9 cellular contexts compared by ENCODE assay signal in the genomic region with DNA sequence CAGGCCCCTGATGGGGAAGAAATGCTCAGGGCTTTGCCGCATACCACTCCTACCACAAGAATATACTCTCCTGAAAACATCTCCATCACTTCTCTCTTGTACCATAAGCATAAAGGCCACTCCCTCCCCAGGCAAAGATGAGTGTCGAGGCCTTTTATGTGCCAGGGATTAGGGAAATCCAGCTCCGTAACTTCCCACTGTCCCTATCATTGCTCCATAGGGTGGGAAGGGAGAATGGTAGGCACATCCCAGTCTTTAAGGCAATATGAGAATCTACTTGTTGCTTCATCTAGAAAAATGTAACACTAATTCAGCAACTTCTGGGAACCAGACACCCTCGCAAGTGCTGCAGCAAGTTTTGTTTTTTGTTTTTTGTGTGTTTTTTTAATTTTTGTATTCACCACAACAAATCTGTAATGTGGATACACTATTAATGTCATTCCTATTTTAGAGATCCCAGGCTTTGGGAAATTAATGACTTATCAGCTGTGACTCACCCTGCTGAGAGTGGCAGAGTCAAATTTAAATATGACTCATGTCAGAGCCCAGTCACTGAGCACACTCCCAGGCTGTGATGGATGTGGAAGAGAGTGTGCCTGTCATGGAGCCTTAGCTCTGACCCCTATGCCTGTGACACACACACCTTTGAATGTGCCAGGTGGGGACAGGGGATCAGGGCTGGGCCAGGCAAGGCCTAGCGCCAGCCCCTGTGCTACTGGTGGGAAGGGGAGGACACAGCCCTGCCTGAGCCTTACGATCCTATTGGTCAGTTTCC. TPM values are rescaled to one million over a fixed set of nuclear protein-coding genes. Genes with fewer than 3 reads are reported as not detected.
DNase-seq lines count a peak whose midpoint lies in the region; ATAC-seq, FAIRE-seq and TF ChIP-seq lines count a peak whose summit lies in the region.
"Had no signal": no experiment of that assay in that cellular context is flagged by ENCODE, and none has a peak within 500 bp of the region (broad histone marks: within the 10 kb centered on the region; RNA-seq: fewer than 3 reads in every experiment).

No MANE protein-coding gene starts in this region.

- H3K4me1 Mint-ChIP-seq in Caco-2 (ENCODE audit: low read depth, unreplicated experiment) (peaks cover 47% of the 10 kb centered on the region), nephron progenitor cell (peaks cover 56% of the 10 kb centered on the region)

- H3K79me2 ChIP-seq in endothelial cell of umbilical vein (ENCODE audit: control insufficient read depth, insufficient read depth, low read length) = peaks cover 61% of the 10 kb centered on the region

- ATAC-seq in GM21786 (IDR thresholded peaks at IDR 0.05; ENCODE audit: unreplicated experiment) = peak; percentile 64
- ATAC-seq in GM19023 (IDR thresholded peaks at IDR 0.05; ENCODE audit: unreplicated experiment) = no peak

- peaks cover 46% of the 10 kb centered on the region for H3K4me1 ChIP-seq in Caco-2
- H3K4me1 ChIP-seq in endothelial cell of umbilical vein (ENCODE audit: control insufficient read depth, extremely low read depth, insufficient read depth, low read length) = peaks cover 34% of the 10 kb centered on the region
- peaks cover 0 to 23% (median 2%) of the 10 kb centered on the region in 4 donors for H3K4me1 ChIP-seq in Peyer's patch

- POLR2A ChIA-PET in Caco-2 (lab: Charles Lee) (interaction anchor here (0.6 kb wide), 1 partner anchor 27 kb away, joined by 3 read pairs; no protein-coding TSS in a partner anchor), endothelial cell of umbilical vein (lab: Charles Lee) (no interaction called here)

- no peaks in the 10 kb centered on the region for H3K36me3 Mint-ChIP-seq in Caco-2 (ENCODE audit: insufficient read depth, unreplicated experiment)
- H3K36me3 Mint-ChIP-seq in nephron progenitor cell (ENCODE audit: low read depth) = peaks cover 31% of the 10 kb centered on the region

- H3K27me3 Mint-ChIP-seq in Caco-2 (ENCODE audit: insufficient read depth, unreplicated experiment) = no peaks in the 10 kb centered on the region
- no peaks in the 10 kb centered on the region for H3K27me3 Mint-ChIP-seq in nephron progenitor cell (ENCODE audit: low read depth, poor library complexity)

- H3K9me3 ChIP-seq in Caco-2 (no peaks in the 10 kb centered on the region), endothelial cell of umbilical vein (replicated peaks; ENCODE audit: control insufficient read depth, insufficient read depth, low read length) (no peaks in the 10 kb centered on the region), Peyer's patch (no peaks in the 10 kb centered on the region)

- H3K9ac ChIP-seq in endothelial cell of umbilical vein (replicated peaks; ENCODE audit: extremely low read depth, insufficient read depth, low read length) = no peak overlapping the region

- H3K27ac ChIP-seq in endothelial cell of umbilical vein (ENCODE audit: insufficient read depth, low read depth, low read length) = peak overlapping the region; percentile 34
- no peak overlapping the region for H3K27ac ChIP-seq in Peyer's patch

- H3K4me2 ChIP-seq in endothelial cell of umbilical vein (ENCODE audit: insufficient read depth, low read length) = no peak overlapping the region

- no peaks in the 10 kb centered on the region for H4K20me1 ChIP-seq in endothelial cell of umbilical vein (replicated peaks; ENCODE audit: control insufficient read depth, extremely low read depth, insufficient read depth, low read length)

- dilution Hi-C loops in endothelial cell of umbilical vein (cut with MboI; ENCODE audit: extremely low pct_ligation_motif_present, low sequenced_read_pairs) = no loop called here

- H3K27ac Mint-ChIP-seq in Caco-2 (ENCODE audit: unreplicated experiment) (peak overlapping the region; percentile 77), nephron progenitor cell (peak overlapping the region; percentile 93)

- intact Hi-C loops in Caco-2 (cut with micrococcal nuclease; ENCODE audit: unreplicated experiment) = no loop called here
- intact Hi-C loops in endothelial cell of umbilical vein (cut with micrococcal nuclease) = loop anchor here (1.0 kb wide), 1 partner anchor 10 kb away; no protein-coding TSS in a partner anchor

- BruUV-seq in Caco-2 (replicated peaks; lab: Mats Ljungman, UMichigan) (no TSS peak), endothelial cell of umbilical vein (replicated peaks; lab: Mats Ljungman, UMichigan) (no TSS peak)

- CTCF ChIA-PET in Caco-2 (lab: Charles Lee) (interaction anchor here (2.6 kb wide), 1 partner anchor 257 kb away, joined by 12 read pairs; no protein-coding TSS in a partner anchor), endothelial cell of umbilical vein (lab: Charles Lee) (interaction anchor here (1.1 to 3.2 kb wide), 2 partner anchors 23 to 33 kb away, joined by 3 to 17 read pairs; no protein-coding TSS in a partner anchor)

- DNase-seq in Caco-2 (peak; percentile 36 to 62), NCI-H460 (ENCODE audit: extremely low read depth, low read depth) (peak; percentile 60), endothelial cell of umbilical vein (ENCODE audit: low read depth, low spot score) (peak; percentile 81), nephron progenitor cell (no peak), mesenteric fat pad (ENCODE audit: low spot score) (no peak), Peyer's patch (no peak)

- H3K27me3 ChIP-seq in Caco-2 (replicated peaks; ENCODE audit: control insufficient read depth, insufficient read depth, low read length) = no peaks in the 10 kb centered on the region
- no peaks in the 10 kb centered on the region for H3K27me3 ChIP-seq in endothelial cell of umbilical vein (ENCODE audit: control insufficient read depth in 2 of 2, insufficient read depth in 2 of 2, low read length in 2 of 2)
- no peaks in the 10 kb centered on the region for H3K27me3 ChIP-seq in Peyer's patch
- H3K27me3 ChIP-seq: dorsolateral prefrontal cortex had no signal

- H3K9me3 Mint-ChIP-seq in Caco-2 (ENCODE audit: unreplicated experiment) (no peaks in the 10 kb centered on the region), nephron progenitor cell (peaks cover 14% of the 10 kb centered on the region)

- TF ChIP-seq POLR2A in endothelial cell of umbilical vein (IDR thresholded peaks at IDR 0.05; ENCODE audit: low read depth, low read length) = no peak
- no peak for TF ChIP-seq POLR2A in Peyer's patch (IDR thresholded peaks at IDR 0.05)

- H3K9me1 ChIP-seq in endothelial cell of umbilical vein (replicated peaks; ENCODE audit: control insufficient read depth, extremely low read depth, insufficient read depth, low read length) = no peaks in the 10 kb centered on the region

- H3K4me3 ChIP-seq in Caco-2 (ENCODE audit: low read depth, low read length) (no peak overlapping the region), endothelial cell of umbilical vein (replicated peaks in 1 of 3; ENCODE audit: insufficient read depth in 1 of 3, low read depth in 1 of 3, low read length in 3 of 3) (no peak overlapping the region), Peyer's patch (no peak overlapping the region)
- H3K4me3 ChIP-seq: dorsolateral prefrontal cortex had no signal

- TF ChIP-seq CTCF in Caco-2 (IDR thresholded peaks at IDR 0.05; ENCODE audit: insufficient read depth in 1 of 2, low read depth in 1 of 2, low read length in 1 of 2, severe bottlenecking in 1 of 2, unreplicated experiment in 1 of 2) (no peak), endothelial cell of umbilical vein (IDR thresholded peaks at IDR 0.05; ENCODE audit: extremely low read depth in 1 of 2, insufficient read depth in 1 of 2, low read depth in 1 of 2, low read length in 2 of 2) (no peak), nephron progenitor cell (IDR thresholded peaks at IDR 0.05) (no peak), Peyer's patch (IDR thresholded peaks at IDR 0.05) (no peak)

- H2AFZ ChIP-seq in endothelial cell of umbilical vein (ENCODE audit: low read depth, low read length) = no peak overlapping the region

- H3K4me3 Mint-ChIP-seq in Caco-2 (ENCODE audit: unreplicated experiment) (peak overlapping the region; percentile 15), nephron progenitor cell (no peak overlapping the region)

- peak; percentile 88 for FAIRE-seq in endothelial cell of umbilical vein (lab: Jason Lieb, UNC)

- peaks cover 2% of the 10 kb centered on the region; the same call in 1 of the 2 replicates for H3K36me3 ChIP-seq in Caco-2 (ENCODE audit: control insufficient read depth, insufficient read depth, low read length)
- H3K36me3 ChIP-seq in endothelial cell of umbilical vein (ENCODE audit: control insufficient read depth in 2 of 2, extremely low read depth in 1 of 2, insufficient read depth in 2 of 2, low read length in 2 of 2) = no peaks in the 10 kb centered on the region
- H3K36me3 ChIP-seq in Peyer's patch = no peaks in the 10 kb centered on the region

TF ChIP-seq in endothelial cell of umbilical vein, 7 proteins besides CTCF, POLR2A, EP300 and RAD21:
- peak; percentile 99 for TF ChIP-seq FOS (IDR thresholded peaks at IDR 0.05; ENCODE audit: borderline replicate concordance, insufficient read depth, low read length)
- TF ChIP-seq EZH2 (IDR thresholded peaks at IDR 0.05; ENCODE audit: borderline replicate concordance, low read depth, low read length, severe bottlenecking) = no peak
- peak; percentile 95 for TF ChIP-seq JUN (IDR thresholded peaks at IDR 0.05; ENCODE audit: borderline replicate concordance, insufficient read depth, insufficient read length, low read depth)
- peak; percentile 23 for TF ChIP-seq GATA2 (IDR thresholded peaks at IDR 0.05; ENCODE audit: insufficient read depth, insufficient read length, low read depth, low read length)
- TF ChIP-seq, protein P1, sequence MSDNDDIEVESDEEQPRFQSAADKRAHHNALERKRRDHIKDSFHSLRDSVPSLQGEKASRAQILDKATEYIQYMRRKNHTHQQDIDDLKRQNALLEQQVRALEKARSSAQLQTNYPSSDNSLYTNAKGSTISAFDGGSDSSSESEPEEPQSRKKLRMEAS (IDR thresholded peaks at IDR 0.05; ENCODE audit: insufficient read depth, insufficient read length) = no peak
- TF ChIP-seq POLR2AphosphoS5 (IDR thresholded peaks at IDR 0.05; ENCODE audit: insufficient read depth, low read depth, low read length) = peak; percentile 40
- no peak for TF ChIP-seq MYC (IDR thresholded peaks at IDR 0.05; ENCODE audit: low read depth, low read length)
TF ChIP-seq in endothelial cell of umbilical vein: peak in this region for 4.

RNA-seq across cellular contexts. Expression of gene PANX1, which starts 23.4 kb away (rescaled TPM):
- 33.1 and 36.6 TPM in 2 replicates for total RNA-seq in Caco-2 (2022)
- 16.1 and 16.2 TPM in 2 replicates for total RNA-seq in NCI-H460 (2014; rRNA removed; shearing (Covaris generic))
- 6.7 and 7.9 TPM in 2 replicates for polyA plus RNA-seq in NCI-H460 (2014; cell fraction: nucleus; rRNA removed)
- total RNA-seq in endothelial cell of umbilical vein = 17.7 and 20.9 TPM in 2 replicates
- polyA plus RNA-seq in endothelial cell of umbilical vein = 8.5 and 9.5 TPM in 2 replicates
- 9.9 and 10.2 TPM in 2 replicates for polyA plus RNA-seq in endothelial cell of umbilical vein (2011; cell fraction: cytosol; rRNA removed)
- 7.5 and 8.2 TPM in 2 replicates for polyA plus RNA-seq in endothelial cell of umbilical vein (2011; cell fraction: nucleus; rRNA removed)
- 20.3 and 29.8 TPM in 2 replicates for polyA plus RNA-seq in endothelial cell of umbilical vein (2012)
- polyA minus RNA-seq in endothelial cell of umbilical vein = 33.2 and 34.9 TPM in 2 replicates
- polyA minus RNA-seq in endothelial cell of umbilical vein (2011; cell fraction: cytosol; rRNA and poly(A)+ RNA removed) = 16.7 TPM
- 13.0 and 18.7 TPM in 2 replicates for polyA minus RNA-seq in endothelial cell of umbilical vein (2011; cell fraction: nucleus; rRNA and poly(A)+ RNA removed)
- total RNA-seq in mesenteric fat pad = 30.5 TPM
- 10 to 100 TPM in 1 of 4 donors, 1 to 10 TPM in 3; 5.8 to 10.9 (median 8.6) TPM for total RNA-seq in Peyer's patch

Comparison
In these comparisons a context has a peak if more than half of its experiments do, and no peak if none do; other contexts are left out.
1. DNase-seq: peak in Caco-2 (2 of 2), NCI-H460 (single experiment) and endothelial cell of umbilical vein (single experiment); none in nephron progenitor cell (single experiment), mesenteric fat pad (single experiment) and Peyer's patch (0 of 3).